14 cellular contexts compared by ENCODE assay signal in genomic region chr1:176033879-176034278, GRCh38.
DNase-seq lines count a peak whose midpoint lies in the region; ATAC-seq, FAIRE-seq and TF ChIP-seq lines count a peak whose summit lies in the region.
"Had no signal": no experiment of that assay in that cellular context is flagged by ENCODE, and none has a peak within 500 bp of the region (broad histone marks: within the 10 kb centered on the region; RNA-seq: fewer than 3 reads in every experiment).

No MANE protein-coding gene starts in this region.

- no peaks in the 10 kb centered on the region for H4K20me1 ChIP-seq in keratinocyte (ENCODE audit: control insufficient read depth, extremely low read depth, insufficient read depth, low read length)

- ATAC-seq in HG02571 (IDR thresholded peaks at IDR 0.05; ENCODE audit: unreplicated experiment): no peak

- H3K9me3 ChIP-seq in keratinocyte (ENCODE audit: control insufficient read depth, low read depth, low read length): no peaks in the 10 kb centered on the region
- H3K9me3 ChIP-seq in left ventricle myocardium inferior (replicated peaks): peaks cover 6% of the 10 kb centered on the region

- peak overlapping the region; percentile 55 for H3K27ac Mint-ChIP-seq in HFFc6
- H3K27ac Mint-ChIP-seq in chondrocyte (ENCODE audit: unreplicated experiment): no peak overlapping the region

- H3K9ac ChIP-seq in keratinocyte (ENCODE audit: control insufficient read depth, extremely low read depth, insufficient read depth, low read length): peak overlapping the region; percentile 24

- no peaks in the 10 kb centered on the region for H3K9me3 Mint-ChIP-seq in HFFc6
- peaks cover 3% of the 10 kb centered on the region for H3K9me3 Mint-ChIP-seq in chondrocyte (ENCODE audit: low read depth)

- H3K9me1 ChIP-seq in keratinocyte (ENCODE audit: control insufficient read depth, extremely low read depth, insufficient read depth, low read length): no peaks in the 10 kb centered on the region

- H3K79me2 ChIP-seq in ACC112 (ENCODE audit: control insufficient read depth, insufficient read depth, low read length, unreplicated experiment): no peaks in the 10 kb centered on the region
- H3K79me2 ChIP-seq in keratinocyte (ENCODE audit: control insufficient read depth, insufficient read depth, low read length): no peaks in the 10 kb centered on the region

- H3K27me3 Mint-ChIP-seq in HFFc6 (ENCODE audit: insufficient read depth) (no peaks in the 10 kb centered on the region), chondrocyte (ENCODE audit: low read depth) (no peaks in the 10 kb centered on the region)

- H3K36me3 Mint-ChIP-seq in HFFc6 (ENCODE audit: low read depth): peaks cover 21% of the 10 kb centered on the region
- peaks cover 13% of the 10 kb centered on the region for H3K36me3 Mint-ChIP-seq in chondrocyte (ENCODE audit: low read depth)

- H3K4me3 ChIP-seq in ACC112 (ENCODE audit: low read depth, low read length) (peak overlapping the region; percentile 12; the same call in 1 of the 2 replicates), bronchial epithelial cell (ENCODE audit: low read depth, low read length) (no peak overlapping the region), keratinocyte (ENCODE audit: control insufficient read depth in 2 of 3, extremely low read depth in 1 of 3, insufficient read depth in 2 of 3, low read depth in 1 of 3, low read length in 3 of 3) (peak overlapping the region in 2 of 3 experiments; percentile 15 to 45), left ventricle myocardium inferior (no peak overlapping the region)

- H3K4me1 ChIP-seq in ACC112 (ENCODE audit: control insufficient read depth, insufficient read depth, low read length, unreplicated experiment) (peaks cover 28% of the 10 kb centered on the region), keratinocyte (ENCODE audit: control insufficient read depth, extremely low read depth, insufficient read depth, low read length) (peaks cover 21% of the 10 kb centered on the region), left ventricle myocardium inferior (peaks cover 4% of the 10 kb centered on the region)

- peaks cover 12% of the 10 kb centered on the region for H3K36me3 ChIP-seq in ACC112 (ENCODE audit: insufficient read depth, low read length)
- no peaks in the 10 kb centered on the region for H3K36me3 ChIP-seq in bronchial epithelial cell (ENCODE audit: control insufficient read depth, insufficient read depth, low read length)
- H3K36me3 ChIP-seq in keratinocyte (ENCODE audit: control insufficient read depth in 2 of 2, extremely low read depth in 1 of 2, insufficient read depth in 2 of 2, low read length in 2 of 2): peaks cover 0 to under 1% of the 10 kb centered on the region in 2 experiments
- H3K36me3 ChIP-seq in left ventricle myocardium inferior: peaks cover 23% of the 10 kb centered on the region

- H3K4me1 Mint-ChIP-seq in HFFc6 (ENCODE audit: low read depth): peaks cover 35% of the 10 kb centered on the region
- peaks cover 12% of the 10 kb centered on the region for H3K4me1 Mint-ChIP-seq in chondrocyte (ENCODE audit: low read depth)

- peak overlapping the region; percentile 60 for H3K4me2 ChIP-seq in keratinocyte (ENCODE audit: control insufficient read depth, extremely low read depth, insufficient read depth, low read depth, low read length)

- dilution Hi-C loops in keratinocyte (cut with MboI; ENCODE audit: extremely low pct_ligation_motif_present, low sequenced_read_pairs): no loop called here

- DNase-seq in HFFc6 (peak; percentile 34), bronchial epithelial cell (ENCODE audit: low read depth) (peak; percentile 65), keratinocyte (ENCODE audit: low read depth, low spot score) (no peak), chondrocyte (ENCODE audit: low spot score) (no peak), left ventricle myocardium inferior (no peak), C1 segment of cervical spinal cord (lab: John Stamatoyannopoulos, UW) (no peak)
- DNase-seq: activated CD8-positive, alpha-beta memory T cell treated with anti-CD3 and anti-CD28 coated beads for 24 hours; activated naive CD4-positive, alpha-beta T cell treated with Interleukin-2 at 50 U/mL for 16 hours; AML-193; DMS53; foreskin melanocyte; WERI-Rb-1 had no signal

- H3K4me3 Mint-ChIP-seq in HFFc6: peak overlapping the region; percentile 24; the same call in 1 of the 2 replicates
- no peak overlapping the region for H3K4me3 Mint-ChIP-seq in chondrocyte (ENCODE audit: unreplicated experiment)

- TF ChIP-seq CTCF in HFFc6 (IDR thresholded peaks at IDR 0.05) (no peak), bronchial epithelial cell (IDR thresholded peaks at IDR 0.05; ENCODE audit: insufficient read depth, low read length, severe bottlenecking) (no peak), keratinocyte (optimal IDR thresholded peaks at IDR 0.05 in 1 of 3, IDR thresholded peaks at IDR 0.05 in 1 of 3, conservative IDR thresholded peaks at IDR 0.05 in 1 of 3; ENCODE audit: extremely low read depth in 1 of 3, insufficient read depth in 2 of 3, low read length in 3 of 3) (no peak), chondrocyte (IDR thresholded peaks at IDR 0.05) (no peak), left ventricle myocardium inferior (IDR thresholded peaks at IDR 0.05; ENCODE audit: borderline replicate concordance) (no peak)

- H3K27me3 ChIP-seq in ACC112 (ENCODE audit: insufficient read depth, low read length): no peaks in the 10 kb centered on the region
- no peaks in the 10 kb centered on the region for H3K27me3 ChIP-seq in bronchial epithelial cell (ENCODE audit: control insufficient read depth, insufficient read depth, low read length)
- no peaks in the 10 kb centered on the region for H3K27me3 ChIP-seq in keratinocyte (ENCODE audit: control insufficient read depth, extremely low read depth, insufficient read depth, low read length)
- no peaks in the 10 kb centered on the region for H3K27me3 ChIP-seq in left ventricle myocardium inferior (ENCODE audit: low read depth)

- peak overlapping the region; percentile 20 for H3K27ac ChIP-seq in ACC112 (ENCODE audit: low read depth, low read length)
- H3K27ac ChIP-seq in keratinocyte (ENCODE audit: control insufficient read depth, insufficient read depth, low read length): peak overlapping the region; percentile 64
- no peak overlapping the region for H3K27ac ChIP-seq in left ventricle myocardium inferior (replicated peaks)
- H3K27ac ChIP-seq: WERI-Rb-1 had no signal

- intact Hi-C loops in left ventricle myocardium inferior (cut with micrococcal nuclease): no loop called here

- H2AFZ ChIP-seq in ACC112 (ENCODE audit: low read length, unreplicated experiment): no peak overlapping the region
- H2AFZ ChIP-seq in keratinocyte (ENCODE audit: control insufficient read depth, low read length): peak overlapping the region; percentile 8

- FAIRE-seq in bronchial epithelial cell (lab: Jason Lieb, UNC): no peak
- FAIRE-seq in keratinocyte (lab: Jason Lieb, UNC): no peak

Comparison
In these comparisons a context has a peak if more than half of its experiments do, and no peak if none do; other contexts are left out.
1. H3K4me3 ChIP-seq: peak in ACC112 (single experiment) and keratinocyte (2 of 3); none in bronchial epithelial cell (single experiment) and left ventricle myocardium inferior (single experiment).
2. DNase-seq: peak in HFFc6 (single experiment) and bronchial epithelial cell (single experiment); none in keratinocyte (single experiment), chondrocyte (single experiment), left ventricle myocardium inferior (single experiment) and C1 segment of cervical spinal cord (0 of 14).